ENCODE assay signal across 1 cellular context in the genomic region with DNA sequence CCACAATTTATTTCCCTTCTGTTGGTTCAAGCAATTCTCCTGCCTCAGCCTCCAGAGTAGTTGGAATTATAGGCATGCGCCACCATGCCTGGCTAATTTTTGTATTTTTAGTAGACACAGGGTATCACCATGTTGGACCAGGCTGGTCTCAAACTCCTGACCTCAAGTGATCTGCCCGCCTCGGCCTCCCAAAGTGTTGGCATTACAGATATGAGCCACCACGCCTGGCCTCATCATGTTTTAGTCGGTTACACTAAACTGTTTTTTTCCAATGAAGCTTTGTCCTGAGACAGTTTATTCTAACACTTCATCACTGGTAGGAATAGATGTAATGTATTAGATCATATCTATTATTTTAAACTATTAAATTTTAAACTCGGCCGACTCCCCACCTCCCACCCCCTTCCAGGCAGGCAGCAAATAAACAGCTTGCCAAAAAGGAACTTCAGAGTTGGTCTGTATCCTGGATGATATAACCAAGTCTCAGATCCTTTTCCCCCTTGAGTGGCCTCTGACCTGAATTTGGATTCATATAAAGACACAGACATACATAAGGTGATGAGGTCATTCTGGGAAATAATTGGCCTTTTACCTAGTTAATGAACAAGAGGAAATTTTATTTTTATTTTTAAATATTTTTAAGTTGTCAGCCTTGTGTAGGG.
TF ChIP-seq lines count a peak whose summit lies in the region.

No MANE protein-coding gene starts in this region.

TF ChIP-seq in IMR-90, 13 proteins besides CTCF, POLR2A, EP300 and RAD21 (continued from another document):
- TF ChIP-seq ELK1 (IDR thresholded peaks at IDR 0.05; ENCODE audit: borderline replicate concordance, low read depth, low read length) (no peak), SMC3 (IDR thresholded peaks at IDR 0.05; ENCODE audit: low read depth, low read length) (no peak)
